In genomic region chr11:19259487-19260345, GRCh38 we compare ENCODE assay signal across 9 cellular contexts. TPM values are rescaled to one million over a fixed set of nuclear protein-coding genes. Genes with fewer than 3 reads are reported as not detected.
DNase-seq lines count a peak whose midpoint lies in the region; ATAC-seq and TF ChIP-seq lines count a peak whose summit lies in the region.
"Had no signal": no experiment of that assay in that cellular context is flagged by ENCODE, and none has a peak within 500 bp of the region (broad histone marks: within the 10 kb centered on the region; RNA-seq: fewer than 3 reads in every experiment).

No MANE protein-coding gene starts in this region.

- TF ChIP-seq CTCF in nephron (IDR thresholded peaks at IDR 0.05; ENCODE audit: unreplicated experiment in 3 of 3) (peak; percentile 92 to 96 (median 93)), stomach (IDR thresholded peaks at IDR 0.05) (peak in 5 of 7 experiments; percentile 74 to 96 (median 93))

- 42 to 50% (median 46%) methylated on average over 6 of the region's 6 CpGs for WGBS in stomach, 5 donors

- DNase-seq in NCI-H2171 treated with DMSO at 0.1 percent for 48 hours (lab: John Stamatoyannopoulos, UW) (peak; percentile 36), NCI-H2171 (lab: John Stamatoyannopoulos, UW) (no peak), NOMO-1 (lab: John Stamatoyannopoulos, UW; ENCODE audit: unreplicated experiment in 2 of 2) (peak; percentile 18 to 60), activated T-cell treated with anti-CD3 and anti-CD28 coated beads for 4 hours (peak; percentile 47), erythroblast (lab: John Stamatoyannopoulos, UW) (peak; percentile 64 to 78), stomach (peak; percentile 80)

- H3K27ac Mint-ChIP-seq in nephron, result no peak overlapping the region

- H3K36me3 Mint-ChIP-seq in nephron (ENCODE audit: low read depth), result no peaks in the 10 kb centered on the region

- no peaks in the 10 kb centered on the region for H3K9me3 ChIP-seq in stomach

- peak; percentile 67 for ATAC-seq in HG02943 (IDR thresholded peaks at IDR 0.05; ENCODE audit: low read depth, unreplicated experiment)

- H3K4me3 Mint-ChIP-seq in nephron, result no peak overlapping the region

- peaks cover 11% of the 10 kb centered on the region for H3K27me3 Mint-ChIP-seq in nephron (ENCODE audit: low read depth)

- H3K4me3 ChIP-seq in stomach, result peak overlapping the region in 2 of 4 donors; percentile 14 to 26

- no peak overlapping the region for H3K27ac ChIP-seq in stomach

- H3K36me3 ChIP-seq in stomach, result no peaks in the 10 kb centered on the region

- no peaks in the 10 kb centered on the region for H3K27me3 ChIP-seq in stomach

- no peak for TF ChIP-seq EP300 in stomach (IDR thresholded peaks at IDR 0.05)

- H3K9me3 Mint-ChIP-seq in nephron, result peaks cover 4% of the 10 kb centered on the region

- H3K4me1 ChIP-seq in stomach, result peaks cover 0 to 4% (median 0%) of the 10 kb centered on the region in 4 donors

- TF ChIP-seq POLR2A in erythroblast (IDR thresholded peaks at IDR 0.05; ENCODE audit: low read length), result no peak
- no peak for TF ChIP-seq POLR2A in stomach (IDR thresholded peaks at IDR 0.05)

- H3K4me1 Mint-ChIP-seq in nephron, result no peaks in the 10 kb centered on the region

- intact Hi-C loops in stomach (cut with DNase I; ENCODE audit: low total_unique reads), result no loop called here

RNA-seq across cellular contexts. Expression of gene E2F8, which starts 19.0 kb away (rescaled TPM):
- 10 to 100 TPM in 1 of 5 donors, 1 to 10 TPM in 3, under 1 TPM in 1; 0.89 to 13.0 (median 8.4) TPM for total RNA-seq in stomach
- polyA plus RNA-seq in stomach, result 1 to 10 TPM in 2 of 3 donors, under 1 TPM in 1; 0.92 to 2.7 (median 1.8) TPM

RNA-seq across cellular contexts. Expression of gene CSRP3, which starts 57.9 kb away (rescaled TPM):
- not detected for total RNA-seq in stomach
- polyA plus RNA-seq in stomach, result 1 to 10 TPM in 1 of 3 donors, under 1 TPM in 2; 0.15 to 1.7 (median 0.31) TPM
- total RNA-seq: subcutaneous adipose tissue had no signal
